In genomic region chr1:30639881-30640452, GRCh38 we compare ENCODE assay signal across 1 cellular context.
TF ChIP-seq lines count a peak whose summit lies in the region.

No MANE protein-coding gene starts in this region.

TF ChIP-seq in GM23338, 12 proteins besides CTCF, POLR2A, EP300 and RAD21 (continued from another document):
- TF ChIP-seq ZNF462 (CRISPR knock-in tag; IDR thresholded peaks at IDR 0.05) = no peak
- TF ChIP-seq ETS1 (IDR thresholded peaks at IDR 0.05) = no peak
